1 cellular context compared by ENCODE assay signal in the genomic region with DNA sequence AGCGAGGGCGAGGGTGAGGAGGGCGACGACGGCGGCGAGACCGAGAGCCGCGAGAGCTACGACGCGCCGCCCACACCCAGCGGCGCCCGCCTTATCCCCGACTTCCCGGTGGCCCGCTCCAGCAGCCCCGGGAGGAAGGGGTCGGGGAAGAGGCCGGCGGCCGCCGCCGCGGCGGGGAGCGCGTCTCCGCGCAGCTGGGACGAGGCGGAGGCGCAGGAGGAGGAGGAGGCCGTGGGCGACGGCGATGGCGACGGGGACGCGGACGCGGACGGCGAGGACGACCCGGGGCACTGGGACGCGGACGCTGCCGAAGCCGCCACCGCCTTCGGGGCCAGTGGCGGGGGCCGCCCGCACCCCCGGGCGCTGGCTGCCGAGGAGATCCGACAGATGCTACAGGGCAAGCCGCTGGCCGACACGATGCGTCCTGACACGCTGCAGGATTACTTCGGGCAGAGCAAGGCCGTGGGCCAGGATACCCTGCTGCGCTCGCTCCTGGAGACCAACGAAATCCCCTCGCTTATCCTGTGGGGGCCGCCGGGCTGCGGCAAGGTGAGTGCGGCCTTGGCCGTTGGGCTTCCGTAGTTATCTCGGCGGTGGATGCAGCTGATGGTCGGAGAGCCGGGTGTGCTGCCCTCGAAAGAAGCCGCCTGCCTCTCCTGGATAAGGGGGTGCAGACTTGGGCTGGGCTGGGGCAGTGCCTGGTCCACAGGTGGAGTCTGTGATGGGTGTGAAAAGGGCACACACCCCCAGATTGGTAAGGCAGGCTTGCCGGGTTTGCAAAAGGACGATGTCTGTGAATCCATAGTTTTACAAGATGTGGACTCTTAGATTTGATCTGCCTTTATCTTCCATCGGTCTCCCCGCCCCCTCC.
TF ChIP-seq lines count a peak whose summit lies in the region.

No MANE protein-coding gene starts in this region.

TF ChIP-seq in HepG2, 621 proteins besides CTCF, POLR2A, EP300 and RAD21 (continued from another document and continues in another):
- TF ChIP-seq SKIL (CRISPR knock-in tag; IDR thresholded peaks at IDR 0.05; ENCODE audit: borderline replicate concordance) = no peak
- TF ChIP-seq BRCA1 (CRISPR knock-in tag; IDR thresholded peaks at IDR 0.05) = peak; percentile 38; the same call in 1 of the 2 replicates
- 0 out of 2 replicates have a peak, but pooled peaks have one; percentile 45 for TF ChIP-seq ISL2 (CRISPR knock-in tag; IDR thresholded peaks at IDR 0.05)
- no peak; the same call in 1 of the 2 replicates for TF ChIP-seq ZNF543 (CRISPR knock-in tag; IDR thresholded peaks at IDR 0.05)
- no peak for TF ChIP-seq HNRNPL (IDR thresholded peaks at IDR 0.05; ENCODE audit: low read depth, low read length)
- no peak for TF ChIP-seq STAG1 (CRISPR knock-in tag; IDR thresholded peaks at IDR 0.05)
- TF ChIP-seq CHCHD3 (CRISPR knock-in tag; IDR thresholded peaks at IDR 0.05) = no peak
- no peak for TF ChIP-seq HNRNPUL1 (IDR thresholded peaks at IDR 0.05; ENCODE audit: low read depth, low read length)
- no peak for TF ChIP-seq AGO1 (IDR thresholded peaks at IDR 0.05; ENCODE audit: low read depth, low read length, poor library complexity, severe bottlenecking)
- 0 out of 2 replicates have a peak, but pooled peaks have one; percentile 0 for TF ChIP-seq ZNF761 (CRISPR knock-in tag; conservative IDR thresholded peaks at IDR 0.05)
- no peak for TF ChIP-seq IRX3 (CRISPR knock-in tag; IDR thresholded peaks at IDR 0.05; ENCODE audit: borderline replicate concordance, low read depth)
- TF ChIP-seq ZNF224 (CRISPR knock-in tag; IDR thresholded peaks at IDR 0.05) = no peak
- TF ChIP-seq LRRFIP1 (CRISPR knock-in tag; conservative IDR thresholded peaks at IDR 0.05) = no peak
- TF ChIP-seq CC2D1A (CRISPR knock-in tag; IDR thresholded peaks at IDR 0.05) = no peak
- TF ChIP-seq, protein P1, sequence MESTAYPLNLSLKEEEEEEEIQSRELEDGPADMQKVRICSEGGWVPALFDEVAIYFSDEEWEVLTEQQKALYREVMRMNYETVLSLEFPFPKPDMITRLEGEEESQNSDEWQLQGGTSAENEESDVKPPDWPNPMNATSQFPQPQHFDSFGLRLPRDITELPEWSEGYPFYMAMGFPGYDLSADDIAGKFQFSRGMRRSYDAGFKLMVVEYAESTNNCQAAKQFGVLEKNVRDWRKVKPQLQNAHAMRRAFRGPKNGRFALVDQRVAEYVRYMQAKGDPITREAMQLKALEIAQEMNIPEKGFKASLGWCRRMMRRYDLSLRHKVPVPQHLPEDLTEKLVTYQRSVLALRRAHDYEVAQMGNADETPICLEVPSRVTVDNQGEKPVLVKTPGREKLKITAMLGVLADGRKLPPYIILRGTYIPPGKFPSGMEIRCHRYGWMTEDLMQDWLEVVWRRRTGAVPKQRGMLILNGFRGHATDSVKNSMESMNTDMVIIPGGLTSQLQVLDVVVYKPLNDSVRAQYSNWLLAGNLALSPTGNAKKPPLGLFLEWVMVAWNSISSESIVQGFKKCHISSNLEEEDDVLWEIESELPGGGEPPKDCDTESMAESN (CRISPR knock-in tag; conservative IDR thresholded peaks at IDR 0.05) = no peak
- TF ChIP-seq CENPX (CRISPR knock-in tag; IDR thresholded peaks at IDR 0.05) = no peak
- 0 out of 2 replicates have a peak, but pooled peaks have one; percentile 37 for TF ChIP-seq POGZ (CRISPR knock-in tag; IDR thresholded peaks at IDR 0.05)
- TF ChIP-seq NFYB (CRISPR knock-in tag; IDR thresholded peaks at IDR 0.05) = no peak
- TF ChIP-seq STAT6 (CRISPR knock-in tag; IDR thresholded peaks at IDR 0.05; ENCODE audit: borderline replicate concordance) = no peak
- TF ChIP-seq BORCS8-MEF2B (CRISPR knock-in tag; IDR thresholded peaks at IDR 0.05) = no peak; the same call in 1 of the 2 replicates
- no peak for TF ChIP-seq ZNF101 (CRISPR knock-in tag; IDR thresholded peaks at IDR 0.05; ENCODE audit: borderline replicate concordance, low read depth)
- TF ChIP-seq ZNF263 (CRISPR knock-in tag; IDR thresholded peaks at IDR 0.05) = no peak
- TF ChIP-seq ZBTB34 (CRISPR knock-in tag; IDR thresholded peaks at IDR 0.05) = no peak
- TF ChIP-seq, protein P2, sequence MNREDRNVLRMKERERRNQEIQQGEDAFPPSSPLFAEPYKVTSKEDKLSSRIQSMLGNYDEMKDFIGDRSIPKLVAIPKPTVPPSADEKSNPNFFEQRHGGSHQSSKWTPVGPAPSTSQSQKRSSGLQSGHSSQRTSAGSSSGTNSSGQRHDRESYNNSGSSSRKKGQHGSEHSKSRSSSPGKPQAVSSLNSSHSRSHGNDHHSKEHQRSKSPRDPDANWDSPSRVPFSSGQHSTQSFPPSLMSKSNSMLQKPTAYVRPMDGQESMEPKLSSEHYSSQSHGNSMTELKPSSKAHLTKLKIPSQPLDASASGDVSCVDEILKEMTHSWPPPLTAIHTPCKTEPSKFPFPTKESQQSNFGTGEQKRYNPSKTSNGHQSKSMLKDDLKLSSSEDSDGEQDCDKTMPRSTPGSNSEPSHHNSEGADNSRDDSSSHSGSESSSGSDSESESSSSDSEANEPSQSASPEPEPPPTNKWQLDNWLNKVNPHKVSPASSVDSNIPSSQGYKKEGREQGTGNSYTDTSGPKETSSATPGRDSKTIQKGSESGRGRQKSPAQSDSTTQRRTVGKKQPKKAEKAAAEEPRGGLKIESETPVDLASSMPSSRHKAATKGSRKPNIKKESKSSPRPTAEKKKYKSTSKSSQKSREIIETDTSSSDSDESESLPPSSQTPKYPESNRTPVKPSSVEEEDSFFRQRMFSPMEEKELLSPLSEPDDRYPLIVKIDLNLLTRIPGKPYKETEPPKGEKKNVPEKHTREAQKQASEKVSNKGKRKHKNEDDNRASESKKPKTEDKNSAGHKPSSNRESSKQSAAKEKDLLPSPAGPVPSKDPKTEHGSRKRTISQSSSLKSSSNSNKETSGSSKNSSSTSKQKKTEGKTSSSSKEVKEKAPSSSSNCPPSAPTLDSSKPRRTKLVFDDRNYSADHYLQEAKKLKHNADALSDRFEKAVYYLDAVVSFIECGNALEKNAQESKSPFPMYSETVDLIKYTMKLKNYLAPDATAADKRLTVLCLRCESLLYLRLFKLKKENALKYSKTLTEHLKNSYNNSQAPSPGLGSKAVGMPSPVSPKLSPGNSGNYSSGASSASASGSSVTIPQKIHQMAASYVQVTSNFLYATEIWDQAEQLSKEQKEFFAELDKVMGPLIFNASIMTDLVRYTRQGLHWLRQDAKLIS (CRISPR knock-in tag; IDR thresholded peaks at IDR 0.05) = no peak
- 0 out of 2 replicates have a peak, but pooled peaks have one; percentile 45 for TF ChIP-seq ZNF891 (CRISPR knock-in tag; IDR thresholded peaks at IDR 0.05)
- TF ChIP-seq SP2 (CRISPR knock-in tag; IDR thresholded peaks at IDR 0.05) = peak; percentile 48
- TF ChIP-seq ZNF296 (CRISPR knock-in tag; conservative IDR thresholded peaks at IDR 0.05) = no peak
- TF ChIP-seq NCOA2 (CRISPR knock-in tag; IDR thresholded peaks at IDR 0.05) = no peak
- no peak for TF ChIP-seq MNT (IDR thresholded peaks at IDR 0.05)
- no peak for TF ChIP-seq ZNF142 (CRISPR knock-in tag; IDR thresholded peaks at IDR 0.05)
